ENCODE assay signal across 1 cellular context in the genomic region with DNA sequence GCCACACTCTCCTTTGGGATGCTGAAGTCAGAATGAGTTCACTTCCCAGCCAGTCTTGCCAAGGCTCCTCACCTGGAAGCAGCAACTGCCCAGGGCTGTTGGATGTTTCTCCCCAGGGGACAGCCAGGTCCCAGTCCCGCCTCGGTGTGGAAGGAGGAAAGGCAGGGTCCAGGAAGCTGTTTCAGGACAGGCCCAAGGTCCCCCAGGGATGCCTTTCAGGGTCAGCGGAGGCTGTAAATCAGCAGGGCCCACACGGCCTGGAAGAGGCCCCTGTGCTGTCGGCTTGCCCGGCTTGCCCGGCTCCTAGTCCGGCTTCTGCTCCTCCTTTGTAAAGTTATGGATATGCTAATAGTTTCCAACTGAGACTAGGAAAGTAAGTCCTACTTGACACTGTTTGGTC.
TF ChIP-seq lines count a peak whose summit lies in the region.

No MANE protein-coding gene starts in this region.

TF ChIP-seq in GM23338, 12 proteins besides CTCF, POLR2A, EP300 and RAD21 (continued from another document):
- TF ChIP-seq, protein P1, sequence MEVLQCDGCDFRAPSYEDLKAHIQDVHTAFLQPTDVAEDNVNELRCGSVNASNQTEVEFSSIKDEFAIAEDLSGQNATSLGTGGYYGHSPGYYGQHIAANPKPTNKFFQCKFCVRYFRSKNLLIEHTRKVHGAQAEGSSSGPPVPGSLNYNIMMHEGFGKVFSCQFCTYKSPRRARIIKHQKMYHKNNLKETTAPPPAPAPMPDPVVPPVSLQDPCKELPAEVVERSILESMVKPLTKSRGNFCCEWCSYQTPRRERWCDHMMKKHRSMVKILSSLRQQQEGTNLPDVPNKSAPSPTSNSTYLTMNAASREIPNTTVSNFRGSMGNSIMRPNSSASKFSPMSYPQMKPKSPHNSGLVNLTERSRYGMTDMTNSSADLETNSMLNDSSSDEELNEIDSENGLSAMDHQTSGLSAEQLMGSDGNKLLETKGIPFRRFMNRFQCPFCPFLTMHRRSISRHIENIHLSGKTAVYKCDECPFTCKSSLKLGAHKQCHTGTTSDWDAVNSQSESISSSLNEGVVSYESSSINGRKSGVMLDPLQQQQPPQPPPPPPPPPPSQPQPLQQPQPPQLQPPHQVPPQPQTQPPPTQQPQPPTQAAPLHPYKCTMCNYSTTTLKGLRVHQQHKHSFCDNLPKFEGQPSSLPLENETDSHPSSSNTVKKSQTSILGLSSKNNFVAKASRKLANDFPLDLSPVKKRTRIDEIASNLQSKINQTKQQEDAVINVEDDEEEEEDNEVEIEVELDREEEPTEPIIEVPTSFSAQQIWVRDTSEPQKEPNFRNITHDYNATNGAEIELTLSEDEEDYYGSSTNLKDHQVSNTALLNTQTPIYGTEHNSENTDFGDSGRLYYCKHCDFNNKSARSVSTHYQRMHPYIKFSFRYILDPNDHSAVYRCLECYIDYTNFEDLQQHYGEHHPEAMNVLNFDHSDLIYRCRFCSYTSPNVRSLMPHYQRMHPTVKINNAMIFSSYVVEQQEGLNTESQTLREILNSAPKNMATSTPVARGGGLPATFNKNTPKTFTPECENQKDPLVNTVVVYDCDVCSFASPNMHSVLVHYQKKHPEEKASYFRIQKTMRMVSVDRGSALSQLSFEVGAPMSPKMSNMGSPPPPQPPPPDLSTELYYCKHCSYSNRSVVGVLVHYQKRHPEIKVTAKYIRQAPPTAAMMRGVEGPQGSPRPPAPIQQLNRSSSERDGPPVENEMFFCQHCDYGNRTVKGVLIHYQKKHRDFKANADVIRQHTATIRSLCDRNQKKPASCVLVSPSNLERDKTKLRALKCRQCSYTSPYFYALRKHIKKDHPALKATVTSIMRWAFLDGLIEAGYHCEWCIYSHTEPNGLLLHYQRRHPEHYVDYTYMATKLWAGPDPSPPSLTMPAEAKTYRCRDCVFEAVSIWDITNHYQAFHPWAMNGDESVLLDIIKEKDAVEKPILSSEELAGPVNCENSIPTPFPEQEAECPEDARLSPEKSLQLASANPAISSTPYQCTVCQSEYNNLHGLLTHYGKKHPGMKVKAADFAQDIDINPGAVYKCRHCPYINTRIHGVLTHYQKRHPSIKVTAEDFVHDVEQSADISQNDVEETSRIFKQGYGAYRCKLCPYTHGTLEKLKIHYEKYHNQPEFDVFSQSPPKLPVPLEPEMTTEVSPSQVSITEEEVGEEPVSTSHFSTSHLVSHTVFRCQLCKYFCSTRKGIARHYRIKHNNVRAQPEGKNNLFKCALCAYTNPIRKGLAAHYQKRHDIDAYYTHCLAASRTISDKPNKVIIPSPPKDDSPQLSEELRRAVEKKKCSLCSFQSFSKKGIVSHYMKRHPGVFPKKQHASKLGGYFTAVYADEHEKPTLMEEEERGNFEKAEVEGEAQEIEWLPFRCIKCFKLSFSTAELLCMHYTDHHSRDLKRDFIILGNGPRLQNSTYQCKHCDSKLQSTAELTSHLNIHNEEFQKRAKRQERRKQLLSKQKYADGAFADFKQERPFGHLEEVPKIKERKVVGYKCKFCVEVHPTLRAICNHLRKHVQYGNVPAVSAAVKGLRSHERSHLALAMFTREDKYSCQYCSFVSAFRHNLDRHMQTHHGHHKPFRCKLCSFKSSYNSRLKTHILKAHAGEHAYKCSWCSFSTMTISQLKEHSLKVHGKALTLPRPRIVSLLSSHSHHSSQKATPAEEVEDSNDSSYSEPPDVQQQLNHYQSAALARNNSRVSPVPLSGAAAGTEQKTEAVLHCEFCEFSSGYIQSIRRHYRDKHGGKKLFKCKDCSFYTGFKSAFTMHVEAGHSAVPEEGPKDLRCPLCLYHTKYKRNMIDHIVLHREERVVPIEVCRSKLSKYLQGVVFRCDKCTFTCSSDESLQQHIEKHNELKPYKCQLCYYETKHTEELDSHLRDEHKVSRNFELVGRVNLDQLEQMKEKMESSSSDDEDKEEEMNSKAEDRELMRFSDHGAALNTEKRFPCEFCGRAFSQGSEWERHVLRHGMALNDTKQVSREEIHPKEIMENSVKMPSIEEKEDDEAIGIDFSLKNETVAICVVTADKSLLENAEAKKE (CRISPR knock-in tag; IDR thresholded peaks at IDR 0.05), result no peak
- no peak for TF ChIP-seq NANOG (IDR thresholded peaks at IDR 0.05; ENCODE audit: borderline replicate concordance)
- TF ChIP-seq ZNF114 (CRISPR knock-in tag; IDR thresholded peaks at IDR 0.05), result no peak
- TF ChIP-seq, protein P2, sequence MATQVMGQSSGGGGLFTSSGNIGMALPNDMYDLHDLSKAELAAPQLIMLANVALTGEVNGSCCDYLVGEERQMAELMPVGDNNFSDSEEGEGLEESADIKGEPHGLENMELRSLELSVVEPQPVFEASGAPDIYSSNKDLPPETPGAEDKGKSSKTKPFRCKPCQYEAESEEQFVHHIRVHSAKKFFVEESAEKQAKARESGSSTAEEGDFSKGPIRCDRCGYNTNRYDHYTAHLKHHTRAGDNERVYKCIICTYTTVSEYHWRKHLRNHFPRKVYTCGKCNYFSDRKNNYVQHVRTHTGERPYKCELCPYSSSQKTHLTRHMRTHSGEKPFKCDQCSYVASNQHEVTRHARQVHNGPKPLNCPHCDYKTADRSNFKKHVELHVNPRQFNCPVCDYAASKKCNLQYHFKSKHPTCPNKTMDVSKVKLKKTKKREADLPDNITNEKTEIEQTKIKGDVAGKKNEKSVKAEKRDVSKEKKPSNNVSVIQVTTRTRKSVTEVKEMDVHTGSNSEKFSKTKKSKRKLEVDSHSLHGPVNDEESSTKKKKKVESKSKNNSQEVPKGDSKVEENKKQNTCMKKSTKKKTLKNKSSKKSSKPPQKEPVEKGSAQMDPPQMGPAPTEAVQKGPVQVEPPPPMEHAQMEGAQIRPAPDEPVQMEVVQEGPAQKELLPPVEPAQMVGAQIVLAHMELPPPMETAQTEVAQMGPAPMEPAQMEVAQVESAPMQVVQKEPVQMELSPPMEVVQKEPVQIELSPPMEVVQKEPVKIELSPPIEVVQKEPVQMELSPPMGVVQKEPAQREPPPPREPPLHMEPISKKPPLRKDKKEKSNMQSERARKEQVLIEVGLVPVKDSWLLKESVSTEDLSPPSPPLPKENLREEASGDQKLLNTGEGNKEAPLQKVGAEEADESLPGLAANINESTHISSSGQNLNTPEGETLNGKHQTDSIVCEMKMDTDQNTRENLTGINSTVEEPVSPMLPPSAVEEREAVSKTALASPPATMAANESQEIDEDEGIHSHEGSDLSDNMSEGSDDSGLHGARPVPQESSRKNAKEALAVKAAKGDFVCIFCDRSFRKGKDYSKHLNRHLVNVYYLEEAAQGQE (IDR thresholded peaks at IDR 0.05; ENCODE audit: unreplicated experiment), result no peak
- TF ChIP-seq EZH2phosphoT487 (IDR thresholded peaks at IDR 0.05; ENCODE audit: unreplicated experiment), result no peak
